Comparison of ENCODE assay signal across 19 cellular contexts in the genomic region with DNA sequence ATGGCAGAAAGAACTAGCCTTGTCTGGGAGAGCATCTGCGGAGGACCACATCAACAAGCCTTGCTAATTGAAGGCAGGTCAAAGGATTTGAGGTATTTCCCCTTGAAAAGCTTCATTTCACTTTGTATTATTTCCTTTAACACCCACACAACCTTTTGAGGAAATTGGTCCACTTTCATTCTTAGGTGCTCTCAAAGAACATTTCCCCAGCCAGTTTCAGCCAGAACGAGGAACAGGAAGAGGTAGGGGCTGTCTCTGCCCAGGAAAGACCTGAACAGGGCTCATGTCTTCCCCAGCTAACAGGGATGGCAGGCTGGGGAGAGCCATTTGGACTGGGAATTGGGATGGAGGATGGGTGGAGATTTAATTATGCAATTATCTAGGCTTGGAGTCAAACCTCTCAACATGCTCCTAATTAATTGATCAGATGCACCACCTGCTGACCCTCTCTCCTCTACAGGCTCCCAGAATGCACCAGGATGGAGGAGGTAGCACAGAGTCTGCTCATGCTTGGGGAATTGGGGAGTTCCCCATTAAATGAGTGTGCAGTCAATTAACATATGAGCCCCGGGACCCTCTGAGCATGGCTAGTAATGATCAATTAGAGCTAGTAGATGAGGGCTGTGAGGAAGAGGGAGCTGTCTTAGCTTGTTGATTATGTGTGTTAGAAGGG.
DNase-seq lines count a peak whose midpoint lies in the region; ATAC-seq, FAIRE-seq and TF ChIP-seq lines count a peak whose summit lies in the region.
"Had no signal": no experiment of that assay in that cellular context is flagged by ENCODE, and none has a peak within 500 bp of the region (broad histone marks: within the 10 kb centered on the region; RNA-seq: fewer than 3 reads in every experiment).

No MANE protein-coding gene starts in this region.

- no peak overlapping the region for H2AFZ ChIP-seq in GM12878 (ENCODE audit: control insufficient read depth, low read depth, low read length)

- no peak for TF ChIP-seq RAD21 in GM12878 (IDR thresholded peaks at IDR 0.05; ENCODE audit: insufficient read depth, low read depth, low read length)

- no peak for TF ChIP-seq CTCF in GM10248 (IDR thresholded peaks at IDR 0.05; ENCODE audit: control extremely low read depth, extremely low read depth, low read depth, missing control alignments)
- TF ChIP-seq CTCF in GM12878 (IDR thresholded peaks at IDR 0.05 in 2 of 3, conservative IDR thresholded peaks at IDR 0.05 in 1 of 3; ENCODE audit: control insufficient read depth in 2 of 3, extremely low read depth in 1 of 3, insufficient read depth in 1 of 3, low read depth in 3 of 3, low read length in 3 of 3), result no peak
- TF ChIP-seq CTCF in thyroid gland (IDR thresholded peaks at IDR 0.05), result no peak

- CTCF ChIA-PET in GM10248 (lab: Yijun Ruan, JAX), result no interaction called here
- CTCF ChIA-PET in GM12878 (lab: Yijun Ruan, JAX), result interaction anchor here (0.7 to 1.6 kb wide), 5 partner anchors 11 to 59 kb away, joined by 3 to 6 read pairs (median 3); no protein-coding TSS in a partner anchor

- H3K4me2 ChIP-seq in GM12878 (ENCODE audit: control insufficient read depth, insufficient read depth), result no peak overlapping the region
- H3K4me2 ChIP-seq: BLaER1, KMS-11 had no signal

- no peak for TF ChIP-seq POLR2A in GM12878 (IDR thresholded peaks at IDR 0.05; ENCODE audit: low read depth, low read length)
- no peak for TF ChIP-seq POLR2A in thyroid gland (IDR thresholded peaks at IDR 0.05)

- H3K79me2 ChIP-seq in GM12878 (ENCODE audit: control insufficient read depth, insufficient read depth, low read length), result no peaks in the 10 kb centered on the region

- H3K4me1 ChIP-seq in GM12878 (ENCODE audit: control insufficient read depth, insufficient read depth, low read length), result no peaks in the 10 kb centered on the region
- no peaks in the 10 kb centered on the region for H3K4me1 ChIP-seq in thyroid gland
- H3K4me1 ChIP-seq: Peyer's patch had no signal

- RAD21 ChIA-PET in GM12878 (lab: Charles Lee; ENCODE audit: unreplicated experiment), result interaction anchor here (1.0 to 1.7 kb wide), 2 partner anchors 23 to 25 kb away, joined by 3 to 5 read pairs; no protein-coding TSS in a partner anchor

- intact Hi-C loops in GM12878 (cut with micrococcal nuclease; ENCODE audit: unreplicated experiment) (no loop called here), thyroid gland (cut with DNase I) (no loop called here)

- H3K4me3 ChIP-seq in GM12878, result no peak overlapping the region
- no peak overlapping the region for H3K4me3 ChIP-seq in thyroid gland (replicated peaks in 1 of 3)
- H3K4me3 ChIP-seq: BLaER1, Peyer's patch had no signal

- H3K9ac ChIP-seq in GM12878 (ENCODE audit: control insufficient read depth, insufficient read depth, low read length), result no peak overlapping the region
- H3K9ac ChIP-seq: BLaER1, KMS-11 had no signal

- in situ Hi-C loops in GM12878 (cut with MboI) (no loop called here), ACHN (cut with HindIII; ENCODE audit: low pct_ligation_motif_present, low pct_unique_long_range_greater_than_20kb, low sequenced_read_pairs) (no loop called here)

- BruUV-seq in GM12878 (replicated peaks; lab: Mats Ljungman, UMichigan), result no TSS peak

- POLR2A ChIA-PET in GM10248 (lab: Yijun Ruan, JAX), result no interaction called here
- POLR2A ChIA-PET in GM12878 (lab: Charles Lee), result interaction anchor here (0.6 kb wide), 1 partner anchor 353 kb away, joined by 4 read pairs; no protein-coding TSS in a partner anchor

- no peaks in the 10 kb centered on the region for H4K20me1 ChIP-seq in GM12878 (ENCODE audit: control insufficient read depth, insufficient read depth)
- H4K20me1 ChIP-seq: BLaER1 had no signal

- TF ChIP-seq EP300 in GM12878 (IDR thresholded peaks at IDR 0.05; ENCODE audit: borderline replicate concordance in 1 of 2, control insufficient read depth in 1 of 2, low read depth in 2 of 2, low read length in 2 of 2), result no peak

- SMC1A ChIA-PET in GM12878 (lab: Charles Lee; ENCODE audit: uncharacterized antibody, unreplicated experiment), result interaction anchor here (1.6 kb wide), 1 partner anchor 28 kb away, joined by 4 read pairs; no protein-coding TSS in a partner anchor

- H3K9me3 ChIP-seq in GM12878 (replicated peaks; ENCODE audit: control insufficient read depth, insufficient read depth, low read length) (no peaks in the 10 kb centered on the region), thyroid gland (no peaks in the 10 kb centered on the region)
- H3K9me3 ChIP-seq: BLaER1, Peyer's patch had no signal

- 2% methylated on average over 3 of the region's 3 CpGs for WGBS in GM12878 (ENCODE audit: insufficient coverage, insufficient replicate concordance, low lambda C conversion rate, missing lambda C conversion rate)
- WGBS in thyroid gland, 2 donors, result 54 to 58% methylated on average over 3 of the region's 3 CpGs

- no peaks in the 10 kb centered on the region for H3K27me3 ChIP-seq in GM12878 (replicated peaks in 1 of 2; ENCODE audit: control insufficient read depth in 2 of 2, insufficient read depth in 2 of 2, low read length in 1 of 2)
- H3K27me3 ChIP-seq in thyroid gland, result no peaks in the 10 kb centered on the region
- H3K27me3 ChIP-seq: BLaER1, Peyer's patch had no signal

- DNase-seq in GM10248 (ENCODE audit: extremely low spot score) (peak; percentile 10), GM19239 (ENCODE audit: insufficient read length, low spot score) (peak; percentile 6), GM12878 (ENCODE audit: low read depth, low spot score) (no peak), retina (peak; percentile 41), ACHN (no peak), thyroid gland (no peak)
- DNase-seq: IMR-90, NCI-H1092 treated with DMSO at 0.1 percent for 48 hours, NCI-H1694, NCI-H2081, NCI-H446 treated with DMSO at 0.1 percent for 48 hours, NCI-H69, Peyer's patch, T-cell had no signal

- H3K27ac ChIP-seq in GM12878 (ENCODE audit: control insufficient read depth, insufficient read depth), result no peak overlapping the region
- H3K27ac ChIP-seq in thyroid gland, result no peak overlapping the region
- H3K27ac ChIP-seq: BLaER1, KMS-11, Peyer's patch had no signal

- peak; percentile 81 for ATAC-seq in GM12878
- no peak for ATAC-seq in GM21390 (IDR thresholded peaks at IDR 0.05; ENCODE audit: unreplicated experiment)
- ATAC-seq: T-cell had no signal

- H3K36me3 ChIP-seq in GM12878 (ENCODE audit: control insufficient read depth in 2 of 2, insufficient read depth in 2 of 2, low read length in 1 of 2), result no peaks in the 10 kb centered on the region
- no peaks in the 10 kb centered on the region for H3K36me3 ChIP-seq in thyroid gland
- H3K36me3 ChIP-seq: BLaER1, Peyer's patch had no signal

- FAIRE-seq in GM19239 (lab: Jason Lieb, UNC) (peak; percentile 21), GM12878 (lab: Jason Lieb, UNC) (no peak)
- FAIRE-seq: G401.6, H54 had no signal

TF ChIP-seq in GM12878, 131 proteins besides CTCF, POLR2A, EP300 and RAD21 (continues in another document):
- TF ChIP-seq, protein P1, sequence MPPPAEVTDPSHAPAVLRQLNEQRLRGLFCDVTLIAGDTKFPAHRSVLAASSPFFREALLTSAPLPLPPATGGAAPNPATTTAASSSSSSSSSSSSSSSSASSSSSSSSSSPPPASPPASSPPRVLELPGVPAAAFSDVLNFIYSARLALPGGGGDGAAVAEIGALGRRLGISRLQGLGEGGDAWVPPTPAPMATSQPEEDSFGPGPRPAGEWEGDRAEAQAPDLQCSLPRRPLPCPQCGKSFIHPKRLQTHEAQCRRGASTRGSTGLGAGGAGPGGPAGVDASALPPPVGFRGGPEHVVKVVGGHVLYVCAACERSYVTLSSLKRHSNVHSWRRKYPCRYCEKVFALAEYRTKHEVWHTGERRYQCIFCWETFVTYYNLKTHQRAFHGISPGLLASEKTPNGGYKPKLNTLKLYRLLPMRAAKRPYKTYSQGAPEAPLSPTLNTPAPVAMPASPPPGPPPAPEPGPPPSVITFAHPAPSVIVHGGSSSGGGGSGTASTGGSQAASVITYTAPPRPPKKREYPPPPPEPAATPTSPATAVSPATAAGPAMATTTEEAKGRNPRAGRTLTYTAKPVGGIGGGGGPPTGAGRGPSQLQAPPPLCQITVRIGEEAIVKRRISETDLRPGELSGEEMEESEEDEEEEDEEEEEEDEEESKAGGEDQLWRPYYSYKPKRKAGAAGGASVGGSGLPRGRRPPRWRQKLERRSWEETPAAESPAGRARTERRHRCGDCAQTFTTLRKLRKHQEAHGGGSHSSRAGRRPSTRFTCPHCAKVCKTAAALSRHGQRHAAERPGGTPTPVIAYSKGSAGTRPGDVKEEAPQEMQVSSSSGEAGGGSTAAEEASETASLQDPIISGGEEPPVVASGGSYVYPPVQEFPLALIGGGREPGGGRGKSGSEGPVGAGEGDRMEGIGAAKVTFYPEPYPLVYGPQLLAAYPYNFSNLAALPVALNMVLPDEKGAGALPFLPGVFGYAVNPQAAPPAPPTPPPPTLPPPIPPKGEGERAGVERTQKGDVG (CRISPR knock-in tag; IDR thresholded peaks at IDR 0.05), result no peak
- TF ChIP-seq, protein P2, sequence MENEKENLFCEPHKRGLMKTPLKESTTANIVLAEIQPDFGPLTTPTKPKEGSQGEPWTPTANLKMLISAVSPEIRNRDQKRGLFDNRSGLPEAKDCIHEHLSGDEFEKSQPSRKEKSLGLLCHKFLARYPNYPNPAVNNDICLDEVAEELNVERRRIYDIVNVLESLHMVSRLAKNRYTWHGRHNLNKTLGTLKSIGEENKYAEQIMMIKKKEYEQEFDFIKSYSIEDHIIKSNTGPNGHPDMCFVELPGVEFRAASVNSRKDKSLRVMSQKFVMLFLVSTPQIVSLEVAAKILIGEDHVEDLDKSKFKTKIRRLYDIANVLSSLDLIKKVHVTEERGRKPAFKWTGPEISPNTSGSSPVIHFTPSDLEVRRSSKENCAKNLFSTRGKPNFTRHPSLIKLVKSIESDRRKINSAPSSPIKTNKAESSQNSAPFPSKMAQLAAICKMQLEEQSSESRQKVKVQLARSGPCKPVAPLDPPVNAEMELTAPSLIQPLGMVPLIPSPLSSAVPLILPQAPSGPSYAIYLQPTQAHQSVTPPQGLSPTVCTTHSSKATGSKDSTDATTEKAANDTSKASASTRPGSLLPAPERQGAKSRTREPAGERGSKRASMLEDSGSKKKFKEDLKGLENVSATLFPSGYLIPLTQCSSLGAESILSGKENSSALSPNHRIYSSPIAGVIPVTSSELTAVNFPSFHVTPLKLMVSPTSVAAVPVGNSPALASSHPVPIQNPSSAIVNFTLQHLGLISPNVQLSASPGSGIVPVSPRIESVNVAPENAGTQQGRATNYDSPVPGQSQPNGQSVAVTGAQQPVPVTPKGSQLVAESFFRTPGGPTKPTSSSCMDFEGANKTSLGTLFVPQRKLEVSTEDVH (IDR thresholded peaks at IDR 0.05; ENCODE audit: low read depth, partially characterized antibody), result no peak
- TF ChIP-seq SMARCA5 (IDR thresholded peaks at IDR 0.05), result no peak

Comparison
In these comparisons a context has a peak if more than half of its experiments do, and no peak if none do; other contexts are left out.
1. DNase-seq: peak in GM10248 (single experiment), GM19239 (single experiment) and retina (single experiment); none in GM12878 (single experiment), ACHN (single experiment) and thyroid gland (0 of 2).